Comparison of ENCODE assay signal across 1 cellular context in the genomic region with DNA sequence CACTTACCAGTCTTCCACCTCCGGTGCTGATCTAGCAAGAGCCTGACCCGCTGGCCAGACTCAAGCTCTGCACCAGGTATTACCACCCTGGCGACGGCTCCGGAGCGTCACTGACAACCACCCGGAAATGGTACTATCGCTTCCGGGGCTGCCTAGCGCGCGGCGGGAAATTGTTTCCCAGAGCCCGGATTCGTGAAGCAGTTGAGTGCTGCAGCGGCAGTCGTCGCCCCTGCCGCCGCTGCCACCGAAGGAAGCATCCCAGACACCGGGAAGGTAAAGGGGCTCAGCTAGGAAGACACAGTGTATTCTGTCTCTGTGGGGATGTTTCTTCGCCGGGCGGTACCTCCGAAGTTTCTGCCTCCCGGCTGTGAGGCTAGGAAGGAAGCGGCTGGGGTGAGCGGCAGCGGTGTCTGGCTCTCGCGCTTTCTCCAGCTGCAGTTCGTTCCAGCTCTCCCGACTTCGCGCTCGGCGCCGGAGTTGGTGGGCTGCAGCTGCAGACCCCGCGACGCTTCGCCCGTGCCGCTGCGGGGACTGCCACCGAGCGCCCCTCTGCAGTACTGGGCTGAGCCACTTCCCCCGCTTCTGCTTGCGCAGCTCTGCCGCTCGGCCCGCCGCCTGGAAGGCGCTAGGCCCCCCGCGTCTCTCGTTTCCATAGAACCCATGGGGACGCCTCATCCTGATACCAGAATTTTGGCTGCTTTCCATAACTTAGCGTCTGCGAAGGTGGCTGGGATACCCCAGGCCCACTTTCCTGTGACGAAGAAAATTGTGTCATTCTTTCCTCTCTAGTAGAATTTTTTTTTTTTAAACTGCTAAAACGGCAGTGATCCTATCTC.
TF ChIP-seq lines count a peak whose summit lies in the region.

A gene with protein sequence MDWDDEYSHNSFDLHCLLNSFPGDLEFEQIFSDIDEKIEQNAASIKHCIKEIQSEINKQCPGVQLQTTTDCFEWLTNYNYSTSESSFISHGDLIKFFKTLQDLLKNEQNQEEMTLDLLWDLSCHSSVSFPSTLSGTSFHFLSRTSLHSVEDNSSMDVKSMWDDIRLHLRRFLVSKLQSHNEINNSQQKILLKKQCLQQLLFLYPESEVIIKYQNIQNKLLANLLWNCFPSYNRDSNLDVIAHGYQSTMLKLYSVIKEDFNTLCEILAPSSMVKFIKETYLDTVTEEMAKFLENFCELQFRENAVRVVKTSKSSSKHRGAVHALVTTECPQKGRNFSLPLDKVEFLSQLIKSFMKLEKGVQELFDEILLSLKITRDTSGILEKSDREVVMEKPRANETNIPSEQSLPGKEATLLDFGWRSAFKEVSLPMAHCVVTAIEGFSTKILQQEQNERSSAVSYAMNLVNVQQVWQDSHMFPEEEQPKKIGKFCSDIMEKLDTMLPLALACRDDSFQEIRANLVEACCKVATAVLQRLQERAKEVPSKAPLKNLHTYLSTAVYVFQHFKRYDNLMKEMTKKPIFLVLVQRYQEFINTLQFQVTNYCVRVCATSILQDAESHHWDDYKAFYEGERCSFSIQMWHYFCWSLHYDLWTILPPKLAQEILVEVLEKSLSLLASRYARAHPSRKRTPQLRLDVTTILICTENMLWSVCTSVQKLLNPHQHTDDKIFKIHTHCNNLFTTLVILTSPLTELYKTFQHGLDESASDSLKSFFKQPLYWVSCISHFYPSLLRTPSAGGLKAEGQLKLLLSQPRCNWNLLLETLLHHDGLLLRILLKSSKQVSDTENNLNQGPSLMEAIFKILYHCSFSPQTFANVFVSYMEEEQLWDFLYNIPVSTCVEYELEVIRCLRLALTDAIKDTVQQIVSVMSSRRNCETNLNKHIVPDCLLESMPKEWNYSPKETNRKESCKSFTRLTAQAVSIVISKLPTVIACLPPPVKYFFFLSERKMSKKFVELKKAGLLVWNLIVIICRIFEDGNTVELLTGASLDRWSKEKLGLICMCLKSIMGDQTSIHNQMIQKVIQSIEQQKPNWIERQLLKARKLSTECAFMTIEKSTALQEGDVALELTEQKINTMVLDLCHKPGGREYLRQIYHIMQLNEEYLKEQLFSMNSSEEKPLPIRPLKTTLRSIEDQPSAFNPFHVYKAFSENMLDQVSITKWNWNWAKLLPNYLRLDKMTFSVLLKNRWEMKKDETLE (N-terminal part only) (minus strand): TSS at position 112 of the 836 bp plus-strand sequence. CDS start 81,478 bp downstream, outside the sequence.
A gene (plus strand): TSS at position 177 of the 836 bp plus-strand sequence. CDS start 10,142 bp downstream, outside the sequence.

TF ChIP-seq in K562, 482 proteins besides CTCF, POLR2A, EP300 and RAD21 (continued from another document and continues in another):
- TF ChIP-seq, protein P1, sequence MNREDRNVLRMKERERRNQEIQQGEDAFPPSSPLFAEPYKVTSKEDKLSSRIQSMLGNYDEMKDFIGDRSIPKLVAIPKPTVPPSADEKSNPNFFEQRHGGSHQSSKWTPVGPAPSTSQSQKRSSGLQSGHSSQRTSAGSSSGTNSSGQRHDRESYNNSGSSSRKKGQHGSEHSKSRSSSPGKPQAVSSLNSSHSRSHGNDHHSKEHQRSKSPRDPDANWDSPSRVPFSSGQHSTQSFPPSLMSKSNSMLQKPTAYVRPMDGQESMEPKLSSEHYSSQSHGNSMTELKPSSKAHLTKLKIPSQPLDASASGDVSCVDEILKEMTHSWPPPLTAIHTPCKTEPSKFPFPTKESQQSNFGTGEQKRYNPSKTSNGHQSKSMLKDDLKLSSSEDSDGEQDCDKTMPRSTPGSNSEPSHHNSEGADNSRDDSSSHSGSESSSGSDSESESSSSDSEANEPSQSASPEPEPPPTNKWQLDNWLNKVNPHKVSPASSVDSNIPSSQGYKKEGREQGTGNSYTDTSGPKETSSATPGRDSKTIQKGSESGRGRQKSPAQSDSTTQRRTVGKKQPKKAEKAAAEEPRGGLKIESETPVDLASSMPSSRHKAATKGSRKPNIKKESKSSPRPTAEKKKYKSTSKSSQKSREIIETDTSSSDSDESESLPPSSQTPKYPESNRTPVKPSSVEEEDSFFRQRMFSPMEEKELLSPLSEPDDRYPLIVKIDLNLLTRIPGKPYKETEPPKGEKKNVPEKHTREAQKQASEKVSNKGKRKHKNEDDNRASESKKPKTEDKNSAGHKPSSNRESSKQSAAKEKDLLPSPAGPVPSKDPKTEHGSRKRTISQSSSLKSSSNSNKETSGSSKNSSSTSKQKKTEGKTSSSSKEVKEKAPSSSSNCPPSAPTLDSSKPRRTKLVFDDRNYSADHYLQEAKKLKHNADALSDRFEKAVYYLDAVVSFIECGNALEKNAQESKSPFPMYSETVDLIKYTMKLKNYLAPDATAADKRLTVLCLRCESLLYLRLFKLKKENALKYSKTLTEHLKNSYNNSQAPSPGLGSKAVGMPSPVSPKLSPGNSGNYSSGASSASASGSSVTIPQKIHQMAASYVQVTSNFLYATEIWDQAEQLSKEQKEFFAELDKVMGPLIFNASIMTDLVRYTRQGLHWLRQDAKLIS (CRISPR knock-in tag; IDR thresholded peaks at IDR 0.05) = no peak
- TF ChIP-seq ZNF324 (CRISPR knock-in tag; IDR thresholded peaks at IDR 0.05) (no peak), RCOR1 (IDR thresholded peaks at IDR 0.05; ENCODE audit: borderline replicate concordance in 1 of 2, low read depth in 2 of 2, low read length in 2 of 2) (0 out of 4 replicates have a peak, but pooled peaks of 1 of the 2 experiments have one; percentile 21), TCF7L2 (IDR thresholded peaks at IDR 0.05; ENCODE audit: low read depth, low read length) (no peak), ARNT (IDR thresholded peaks at IDR 0.05) (no peak), RFX5 (IDR thresholded peaks at IDR 0.05; ENCODE audit: low read depth, low read length) (no peak), CHD1 (IDR thresholded peaks at IDR 0.05; ENCODE audit: low read length) (no peak), HNRNPL (IDR thresholded peaks at IDR 0.05; ENCODE audit: low read depth, low read length) (no peak), ZNF239 (CRISPR knock-in tag; IDR thresholded peaks at IDR 0.05) (no peak), EGR1 (conservative IDR thresholded peaks at IDR 0.05) (no peak), PTRF (tag; IDR thresholded peaks at IDR 0.05) (no peak), FUS (optimal IDR thresholded peaks at IDR 0.05; ENCODE audit: low read depth, low read length) (no peak), NFE2L1 (tag; IDR thresholded peaks at IDR 0.05; ENCODE audit: borderline replicate concordance, low read depth) (no peak), HDGF (IDR thresholded peaks at IDR 0.05) (no peak), ZNF41 (CRISPR knock-in tag; conservative IDR thresholded peaks at IDR 0.05) (no peak), HIVEP1 (CRISPR knock-in tag; IDR thresholded peaks at IDR 0.05) (no peak), ZC3H4 (CRISPR knock-in tag; IDR thresholded peaks at IDR 0.05; ENCODE audit: borderline replicate concordance) (no peak), NUFIP1 (IDR thresholded peaks at IDR 0.05; ENCODE audit: partially characterized antibody) (no peak), U2AF2 (optimal IDR thresholded peaks at IDR 0.05; ENCODE audit: low read depth, low read length) (no peak), FOXK2 (conservative IDR thresholded peaks at IDR 0.05 in 1 of 2, IDR thresholded peaks at IDR 0.05 in 1 of 2; ENCODE audit: low read depth in 2 of 2) (no peak), KDM1A (IDR thresholded peaks at IDR 0.05) (no peak), NELFE (IDR thresholded peaks at IDR 0.05; ENCODE audit: insufficient read depth, insufficient read length) (no peak), EHMT2 (IDR thresholded peaks at IDR 0.05) (no peak)
- TF ChIP-seq, protein P2, sequence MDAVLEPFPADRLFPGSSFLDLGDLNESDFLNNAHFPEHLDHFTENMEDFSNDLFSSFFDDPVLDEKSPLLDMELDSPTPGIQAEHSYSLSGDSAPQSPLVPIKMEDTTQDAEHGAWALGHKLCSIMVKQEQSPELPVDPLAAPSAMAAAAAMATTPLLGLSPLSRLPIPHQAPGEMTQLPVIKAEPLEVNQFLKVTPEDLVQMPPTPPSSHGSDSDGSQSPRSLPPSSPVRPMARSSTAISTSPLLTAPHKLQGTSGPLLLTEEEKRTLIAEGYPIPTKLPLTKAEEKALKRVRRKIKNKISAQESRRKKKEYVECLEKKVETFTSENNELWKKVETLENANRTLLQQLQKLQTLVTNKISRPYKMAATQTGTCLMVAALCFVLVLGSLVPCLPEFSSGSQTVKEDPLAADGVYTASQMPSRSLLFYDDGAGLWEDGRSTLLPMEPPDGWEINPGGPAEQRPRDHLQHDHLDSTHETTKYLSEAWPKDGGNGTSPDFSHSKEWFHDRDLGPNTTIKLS (IDR thresholded peaks at IDR 0.05; ENCODE audit: borderline replicate concordance, low read depth) = peak; percentile 20; the same call in 1 of the 2 replicates
- TF ChIP-seq, protein P3, sequence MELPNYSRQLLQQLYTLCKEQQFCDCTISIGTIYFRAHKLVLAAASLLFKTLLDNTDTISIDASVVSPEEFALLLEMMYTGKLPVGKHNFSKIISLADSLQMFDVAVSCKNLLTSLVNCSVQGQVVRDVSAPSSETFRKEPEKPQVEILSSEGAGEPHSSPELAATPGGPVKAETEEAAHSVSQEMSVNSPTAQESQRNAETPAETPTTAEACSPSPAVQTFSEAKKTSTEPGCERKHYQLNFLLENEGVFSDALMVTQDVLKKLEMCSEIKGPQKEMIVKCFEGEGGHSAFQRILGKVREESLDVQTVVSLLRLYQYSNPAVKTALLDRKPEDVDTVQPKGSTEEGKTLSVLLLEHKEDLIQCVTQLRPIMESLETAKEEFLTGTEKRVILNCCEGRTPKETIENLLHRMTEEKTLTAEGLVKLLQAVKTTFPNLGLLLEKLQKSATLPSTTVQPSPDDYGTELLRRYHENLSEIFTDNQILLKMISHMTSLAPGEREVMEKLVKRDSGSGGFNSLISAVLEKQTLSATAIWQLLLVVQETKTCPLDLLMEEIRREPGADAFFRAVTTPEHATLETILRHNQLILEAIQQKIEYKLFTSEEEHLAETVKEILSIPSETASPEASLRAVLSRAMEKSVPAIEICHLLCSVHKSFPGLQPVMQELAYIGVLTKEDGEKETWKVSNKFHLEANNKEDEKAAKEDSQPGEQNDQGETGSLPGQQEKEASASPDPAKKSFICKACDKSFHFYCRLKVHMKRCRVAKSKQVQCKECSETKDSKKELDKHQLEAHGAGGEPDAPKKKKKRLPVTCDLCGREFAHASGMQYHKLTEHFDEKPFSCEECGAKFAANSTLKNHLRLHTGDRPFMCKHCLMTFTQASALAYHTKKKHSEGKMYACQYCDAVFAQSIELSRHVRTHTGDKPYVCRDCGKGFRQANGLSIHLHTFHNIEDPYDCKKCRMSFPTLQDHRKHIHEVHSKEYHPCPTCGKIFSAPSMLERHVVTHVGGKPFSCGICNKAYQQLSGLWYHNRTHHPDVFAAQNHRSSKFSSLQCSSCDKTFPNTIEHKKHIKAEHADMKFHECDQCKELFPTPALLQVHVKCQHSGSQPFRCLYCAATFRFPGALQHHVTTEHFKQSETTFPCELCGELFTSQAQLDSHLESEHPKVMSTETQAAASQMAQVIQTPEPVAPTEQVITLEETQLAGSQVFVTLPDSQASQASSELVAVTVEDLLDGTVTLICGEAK (IDR thresholded peaks at IDR 0.05) = peak; percentile 99
- TF ChIP-seq, protein P3 (CRISPR knock-in tag; IDR thresholded peaks at IDR 0.05) = no peak
- TF ChIP-seq, protein P4, sequence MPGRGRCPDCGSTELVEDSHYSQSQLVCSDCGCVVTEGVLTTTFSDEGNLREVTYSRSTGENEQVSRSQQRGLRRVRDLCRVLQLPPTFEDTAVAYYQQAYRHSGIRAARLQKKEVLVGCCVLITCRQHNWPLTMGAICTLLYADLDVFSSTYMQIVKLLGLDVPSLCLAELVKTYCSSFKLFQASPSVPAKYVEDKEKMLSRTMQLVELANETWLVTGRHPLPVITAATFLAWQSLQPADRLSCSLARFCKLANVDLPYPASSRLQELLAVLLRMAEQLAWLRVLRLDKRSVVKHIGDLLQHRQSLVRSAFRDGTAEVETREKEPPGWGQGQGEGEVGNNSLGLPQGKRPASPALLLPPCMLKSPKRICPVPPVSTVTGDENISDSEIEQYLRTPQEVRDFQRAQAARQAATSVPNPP (IDR thresholded peaks at IDR 0.05; ENCODE audit: borderline replicate concordance, insufficient read depth, insufficient read length) = no peak
- TF ChIP-seq, protein P5, sequence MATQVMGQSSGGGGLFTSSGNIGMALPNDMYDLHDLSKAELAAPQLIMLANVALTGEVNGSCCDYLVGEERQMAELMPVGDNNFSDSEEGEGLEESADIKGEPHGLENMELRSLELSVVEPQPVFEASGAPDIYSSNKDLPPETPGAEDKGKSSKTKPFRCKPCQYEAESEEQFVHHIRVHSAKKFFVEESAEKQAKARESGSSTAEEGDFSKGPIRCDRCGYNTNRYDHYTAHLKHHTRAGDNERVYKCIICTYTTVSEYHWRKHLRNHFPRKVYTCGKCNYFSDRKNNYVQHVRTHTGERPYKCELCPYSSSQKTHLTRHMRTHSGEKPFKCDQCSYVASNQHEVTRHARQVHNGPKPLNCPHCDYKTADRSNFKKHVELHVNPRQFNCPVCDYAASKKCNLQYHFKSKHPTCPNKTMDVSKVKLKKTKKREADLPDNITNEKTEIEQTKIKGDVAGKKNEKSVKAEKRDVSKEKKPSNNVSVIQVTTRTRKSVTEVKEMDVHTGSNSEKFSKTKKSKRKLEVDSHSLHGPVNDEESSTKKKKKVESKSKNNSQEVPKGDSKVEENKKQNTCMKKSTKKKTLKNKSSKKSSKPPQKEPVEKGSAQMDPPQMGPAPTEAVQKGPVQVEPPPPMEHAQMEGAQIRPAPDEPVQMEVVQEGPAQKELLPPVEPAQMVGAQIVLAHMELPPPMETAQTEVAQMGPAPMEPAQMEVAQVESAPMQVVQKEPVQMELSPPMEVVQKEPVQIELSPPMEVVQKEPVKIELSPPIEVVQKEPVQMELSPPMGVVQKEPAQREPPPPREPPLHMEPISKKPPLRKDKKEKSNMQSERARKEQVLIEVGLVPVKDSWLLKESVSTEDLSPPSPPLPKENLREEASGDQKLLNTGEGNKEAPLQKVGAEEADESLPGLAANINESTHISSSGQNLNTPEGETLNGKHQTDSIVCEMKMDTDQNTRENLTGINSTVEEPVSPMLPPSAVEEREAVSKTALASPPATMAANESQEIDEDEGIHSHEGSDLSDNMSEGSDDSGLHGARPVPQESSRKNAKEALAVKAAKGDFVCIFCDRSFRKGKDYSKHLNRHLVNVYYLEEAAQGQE (CRISPR knock-in tag; IDR thresholded peaks at IDR 0.05; ENCODE audit: low read depth) = no peak
